Comparison of ENCODE assay signal across 1 cellular context in genomic region chrX:107716045-107716684, GRCh38.
TF ChIP-seq lines count a peak whose summit lies in the region.

No MANE protein-coding gene starts in this region.

TF ChIP-seq in HepG2, 621 proteins besides CTCF, POLR2A, EP300 and RAD21 (continued from another document):
- TF ChIP-seq STAG1 (CRISPR knock-in tag; IDR thresholded peaks at IDR 0.05) (no peak), ZNF530 (CRISPR knock-in tag; IDR thresholded peaks at IDR 0.05; ENCODE audit: low read depth) (no peak), FOXA1 (IDR thresholded peaks at IDR 0.05) (no peak), FOXA1 (CRISPR knock-in tag; IDR thresholded peaks at IDR 0.05) (no peak)
